Comparison of ENCODE assay signal across 8 cellular contexts in genomic region chr3:160343132-160343531, GRCh38. TPM values are rescaled to one million over a fixed set of nuclear protein-coding genes. Genes with fewer than 3 reads are reported as not detected.
DNase-seq lines count a peak whose midpoint lies in the region; ATAC-seq and TF ChIP-seq lines count a peak whose summit lies in the region.

No MANE protein-coding gene starts in this region.

- H3K4me3 Mint-ChIP-seq in activated naive CD4-positive, alpha-beta T cell treated with anti-CD3 and anti-CD28 coated beads, Interleukin-2, amount 10 ng/mL, durations not matched to agents 7 days and 5 days, result no peak overlapping the region

- DNase-seq in GM10248 (ENCODE audit: extremely low spot score) (no peak), NCI-H146 (lab: John Stamatoyannopoulos, UW) (peak; percentile 42), body of pancreas (no peak), occipital lobe (lab: John Stamatoyannopoulos, UW) (no peak)
- no peak for DNase-seq in activated naive CD4-positive, alpha-beta T cell treated with anti-CD3 and anti-CD28 coated beads, Interleukin-2, amount 10 ng/mL, durations not matched to agents 7 days and 5 days

- no peak for ATAC-seq in body of pancreas
- ATAC-seq in HG03460 (IDR thresholded peaks at IDR 0.05; ENCODE audit: unreplicated experiment), result no peak
- no peak for ATAC-seq in HG02588 (IDR thresholded peaks at IDR 0.05; ENCODE audit: unreplicated experiment)

- H3K4me3 ChIP-seq in body of pancreas (no peak overlapping the region), neural cell (ENCODE audit: low read length) (no peak overlapping the region)

- H3K27ac Mint-ChIP-seq in activated naive CD4-positive, alpha-beta T cell treated with anti-CD3 and anti-CD28 coated beads, Interleukin-2, amount 10 ng/mL, durations not matched to agents 7 days and 5 days, result no peak overlapping the region

- no peak overlapping the region for H2AFZ ChIP-seq in neural cell (ENCODE audit: low read depth, low read length)

- peaks cover 2% of the 10 kb centered on the region for H3K36me3 Mint-ChIP-seq in activated naive CD4-positive, alpha-beta T cell treated with anti-CD3 and anti-CD28 coated beads, Interleukin-2, amount 10 ng/mL, durations not matched to agents 7 days and 5 days

- H3K9ac ChIP-seq in neural cell (ENCODE audit: low read length), result no peak overlapping the region

- H3K79me2 ChIP-seq in neural cell (replicated peaks; ENCODE audit: insufficient read depth, low read length), result no peaks in the 10 kb centered on the region

- H3K9me3 Mint-ChIP-seq in activated naive CD4-positive, alpha-beta T cell treated with anti-CD3 and anti-CD28 coated beads, Interleukin-2, amount 10 ng/mL, durations not matched to agents 7 days and 5 days, result no peaks in the 10 kb centered on the region

- no peak for TF ChIP-seq EP300 in neural cell (conservative IDR thresholded peaks at IDR 0.05; ENCODE audit: poor library complexity, severe bottlenecking)

- H3K27me3 Mint-ChIP-seq in activated naive CD4-positive, alpha-beta T cell treated with anti-CD3 and anti-CD28 coated beads, Interleukin-2, amount 10 ng/mL, durations not matched to agents 7 days and 5 days, result no peaks in the 10 kb centered on the region

- H3K27ac ChIP-seq in body of pancreas, result no peak overlapping the region
- no peak overlapping the region for H3K27ac ChIP-seq in neural cell (ENCODE audit: low read length)

- H3K27me3 ChIP-seq in body of pancreas, result no peaks in the 10 kb centered on the region
- H3K27me3 ChIP-seq in neural cell (ENCODE audit: insufficient read depth, low read depth, low read length), result no peaks in the 10 kb centered on the region

- peak; percentile 68 for TF ChIP-seq RAD21 in neural cell (conservative IDR thresholded peaks at IDR 0.05)

- H3K4me1 ChIP-seq in body of pancreas, result no peaks in the 10 kb centered on the region

- no peak overlapping the region for H3K4me2 ChIP-seq in neural cell (ENCODE audit: low read length)

- H3K9me2 ChIP-seq in neural cell (ENCODE audit: insufficient read depth, low read length), result no peaks in the 10 kb centered on the region

- peaks cover 0 to 3% (median 0%) of the 10 kb centered on the region in 3 donors for H3K9me3 ChIP-seq in body of pancreas
- no peaks in the 10 kb centered on the region for H3K9me3 ChIP-seq in neural cell (ENCODE audit: low read length)

- whole genome bisulfite sequencing in body of pancreas, 2 donors, result 8 to 15% methylated on average over 1 of the region's 1 CpG

- no peaks in the 10 kb centered on the region for H3K36me3 ChIP-seq in body of pancreas (replicated peaks in 1 of 2; ENCODE audit: insufficient read depth in 1 of 2, low read depth in 2 of 2)
- H3K36me3 ChIP-seq in neural cell (ENCODE audit: insufficient read depth, low read length), result no peaks in the 10 kb centered on the region

- no peaks in the 10 kb centered on the region for H4K20me1 ChIP-seq in neural cell (ENCODE audit: insufficient read depth)

- H3F3A ChIP-seq in neural cell (ENCODE audit: insufficient read depth, low read length, poor library complexity, severe bottlenecking), result no peaks in the 10 kb centered on the region

- TF ChIP-seq CTCF in GM10248 (IDR thresholded peaks at IDR 0.05; ENCODE audit: control extremely low read depth, extremely low read depth, low read depth, missing control alignments) (peak; percentile 51), body of pancreas (IDR thresholded peaks at IDR 0.05) (peak in 6 of 7 experiments; percentile 17 to 55 (median 52)), neural cell (IDR thresholded peaks at IDR 0.05; ENCODE audit: poor library complexity, severe bottlenecking) (peak; percentile 62)

- intact Hi-C loops in body of pancreas (cut with DNase I), result no loop called here

- no peak for TF ChIP-seq POLR2A in body of pancreas (IDR thresholded peaks at IDR 0.05)

- CTCF ChIA-PET in GM10248 (lab: Yijun Ruan, JAX), result interaction anchor here (1.0 to 2.7 kb wide), 4 partner anchors 109 to 310 kb away, joined by 3 to 18 read pairs (median 4); no protein-coding TSS in a partner anchor
- CTCF ChIA-PET in activated naive CD4-positive, alpha-beta T cell treated with anti-CD3 and anti-CD28 coated beads, Interleukin-2, amount 10 ng/mL, durations not matched to agents 7 days and 5 days (lab: Charles Lee), result interaction anchor here (1.2 to 3.5 kb wide), 3 partner anchors 180 to 456 kb away, joined by 3 to 9 read pairs (median 5); no protein-coding TSS in a partner anchor

- H3K4me1 Mint-ChIP-seq in activated naive CD4-positive, alpha-beta T cell treated with anti-CD3 and anti-CD28 coated beads, Interleukin-2, amount 10 ng/mL, durations not matched to agents 7 days and 5 days, result no peaks in the 10 kb centered on the region

- POLR2A ChIA-PET in GM10248 (lab: Yijun Ruan, JAX), result no interaction called here

TF ChIP-seq in neural cell, 6 proteins besides CTCF, POLR2A, EP300 and RAD21:
- TF ChIP-seq SMC3 (conservative IDR thresholded peaks at IDR 0.05; ENCODE audit: poor library complexity) (peak; percentile 70), TAF1 (IDR thresholded peaks at IDR 0.05; ENCODE audit: low read depth) (no peak)

RNA-seq across cellular contexts. Expression of gene IFT80, which starts 55.9 kb away (rescaled TPM):
- total RNA-seq in body of pancreas (10 to 100 TPM; 15.5 to 31.6 TPM), occipital lobe (83.8 TPM)
- 59.9 and 61.0 TPM in 2 replicates for polyA plus RNA-seq in neural cell
- 39.2 and 54.1 TPM in 2 replicates for polyA minus RNA-seq in neural cell

RNA-seq across cellular contexts. Expression of gene SMC4, which starts 56.3 kb away (rescaled TPM):
- total RNA-seq in body of pancreas, result 10 to 100 TPM; 12.5 to 35.6 TPM
- 17.4 and 27.8 TPM in 2 replicates for polyA plus RNA-seq in neural cell
- polyA minus RNA-seq in neural cell, result 22.7 and 26.3 TPM in 2 replicates
- total RNA-seq in occipital lobe, result 52.4 TPM
